ENCODE assay signal across 1 cellular context in the genomic region with DNA sequence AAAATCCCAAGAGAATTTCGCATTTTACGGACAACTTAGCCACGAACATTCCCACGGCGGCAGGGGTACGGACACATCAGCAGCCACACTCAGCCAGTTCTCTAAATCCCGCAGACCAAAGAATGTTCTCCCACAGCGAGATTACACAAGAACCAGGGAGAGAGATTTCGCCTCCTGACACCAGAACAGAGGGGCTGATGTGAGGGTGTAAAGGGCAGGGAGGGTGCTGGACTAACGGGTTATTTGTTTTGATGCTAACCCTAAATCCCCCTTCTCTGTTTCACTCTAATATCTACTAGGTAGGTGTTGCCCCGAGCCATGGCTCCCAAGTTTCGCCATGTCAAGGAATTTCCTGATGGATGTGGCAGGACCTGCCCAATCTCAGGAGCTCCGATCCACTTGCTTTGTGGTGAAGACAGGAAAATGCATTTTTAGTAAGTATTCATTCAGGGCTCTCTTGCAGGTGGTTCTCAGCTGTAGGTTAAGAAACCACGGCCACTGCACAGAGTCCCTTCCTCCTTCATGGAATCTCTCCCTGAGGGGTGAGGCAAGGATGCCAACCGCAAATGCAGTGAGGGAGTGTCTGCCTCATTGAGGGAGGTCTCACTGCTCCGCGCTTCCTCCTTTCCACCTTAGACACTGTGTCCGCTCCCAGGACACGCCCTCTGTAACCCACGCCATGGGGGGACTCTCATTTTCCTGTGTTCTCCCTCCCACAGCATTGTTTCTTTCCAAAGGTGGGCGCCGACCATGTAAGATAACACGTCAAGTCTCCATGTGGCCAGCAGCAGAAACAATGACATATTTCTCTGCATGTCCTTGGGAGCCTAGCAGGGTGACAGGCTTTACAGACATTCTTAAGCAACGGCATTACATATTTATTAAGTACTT.
TF ChIP-seq lines count a peak whose summit lies in the region.

No MANE protein-coding gene starts in this region.

TF ChIP-seq in GM23338, 12 proteins besides CTCF, POLR2A, EP300 and RAD21 (continued from another document):
- TF ChIP-seq, protein P1, sequence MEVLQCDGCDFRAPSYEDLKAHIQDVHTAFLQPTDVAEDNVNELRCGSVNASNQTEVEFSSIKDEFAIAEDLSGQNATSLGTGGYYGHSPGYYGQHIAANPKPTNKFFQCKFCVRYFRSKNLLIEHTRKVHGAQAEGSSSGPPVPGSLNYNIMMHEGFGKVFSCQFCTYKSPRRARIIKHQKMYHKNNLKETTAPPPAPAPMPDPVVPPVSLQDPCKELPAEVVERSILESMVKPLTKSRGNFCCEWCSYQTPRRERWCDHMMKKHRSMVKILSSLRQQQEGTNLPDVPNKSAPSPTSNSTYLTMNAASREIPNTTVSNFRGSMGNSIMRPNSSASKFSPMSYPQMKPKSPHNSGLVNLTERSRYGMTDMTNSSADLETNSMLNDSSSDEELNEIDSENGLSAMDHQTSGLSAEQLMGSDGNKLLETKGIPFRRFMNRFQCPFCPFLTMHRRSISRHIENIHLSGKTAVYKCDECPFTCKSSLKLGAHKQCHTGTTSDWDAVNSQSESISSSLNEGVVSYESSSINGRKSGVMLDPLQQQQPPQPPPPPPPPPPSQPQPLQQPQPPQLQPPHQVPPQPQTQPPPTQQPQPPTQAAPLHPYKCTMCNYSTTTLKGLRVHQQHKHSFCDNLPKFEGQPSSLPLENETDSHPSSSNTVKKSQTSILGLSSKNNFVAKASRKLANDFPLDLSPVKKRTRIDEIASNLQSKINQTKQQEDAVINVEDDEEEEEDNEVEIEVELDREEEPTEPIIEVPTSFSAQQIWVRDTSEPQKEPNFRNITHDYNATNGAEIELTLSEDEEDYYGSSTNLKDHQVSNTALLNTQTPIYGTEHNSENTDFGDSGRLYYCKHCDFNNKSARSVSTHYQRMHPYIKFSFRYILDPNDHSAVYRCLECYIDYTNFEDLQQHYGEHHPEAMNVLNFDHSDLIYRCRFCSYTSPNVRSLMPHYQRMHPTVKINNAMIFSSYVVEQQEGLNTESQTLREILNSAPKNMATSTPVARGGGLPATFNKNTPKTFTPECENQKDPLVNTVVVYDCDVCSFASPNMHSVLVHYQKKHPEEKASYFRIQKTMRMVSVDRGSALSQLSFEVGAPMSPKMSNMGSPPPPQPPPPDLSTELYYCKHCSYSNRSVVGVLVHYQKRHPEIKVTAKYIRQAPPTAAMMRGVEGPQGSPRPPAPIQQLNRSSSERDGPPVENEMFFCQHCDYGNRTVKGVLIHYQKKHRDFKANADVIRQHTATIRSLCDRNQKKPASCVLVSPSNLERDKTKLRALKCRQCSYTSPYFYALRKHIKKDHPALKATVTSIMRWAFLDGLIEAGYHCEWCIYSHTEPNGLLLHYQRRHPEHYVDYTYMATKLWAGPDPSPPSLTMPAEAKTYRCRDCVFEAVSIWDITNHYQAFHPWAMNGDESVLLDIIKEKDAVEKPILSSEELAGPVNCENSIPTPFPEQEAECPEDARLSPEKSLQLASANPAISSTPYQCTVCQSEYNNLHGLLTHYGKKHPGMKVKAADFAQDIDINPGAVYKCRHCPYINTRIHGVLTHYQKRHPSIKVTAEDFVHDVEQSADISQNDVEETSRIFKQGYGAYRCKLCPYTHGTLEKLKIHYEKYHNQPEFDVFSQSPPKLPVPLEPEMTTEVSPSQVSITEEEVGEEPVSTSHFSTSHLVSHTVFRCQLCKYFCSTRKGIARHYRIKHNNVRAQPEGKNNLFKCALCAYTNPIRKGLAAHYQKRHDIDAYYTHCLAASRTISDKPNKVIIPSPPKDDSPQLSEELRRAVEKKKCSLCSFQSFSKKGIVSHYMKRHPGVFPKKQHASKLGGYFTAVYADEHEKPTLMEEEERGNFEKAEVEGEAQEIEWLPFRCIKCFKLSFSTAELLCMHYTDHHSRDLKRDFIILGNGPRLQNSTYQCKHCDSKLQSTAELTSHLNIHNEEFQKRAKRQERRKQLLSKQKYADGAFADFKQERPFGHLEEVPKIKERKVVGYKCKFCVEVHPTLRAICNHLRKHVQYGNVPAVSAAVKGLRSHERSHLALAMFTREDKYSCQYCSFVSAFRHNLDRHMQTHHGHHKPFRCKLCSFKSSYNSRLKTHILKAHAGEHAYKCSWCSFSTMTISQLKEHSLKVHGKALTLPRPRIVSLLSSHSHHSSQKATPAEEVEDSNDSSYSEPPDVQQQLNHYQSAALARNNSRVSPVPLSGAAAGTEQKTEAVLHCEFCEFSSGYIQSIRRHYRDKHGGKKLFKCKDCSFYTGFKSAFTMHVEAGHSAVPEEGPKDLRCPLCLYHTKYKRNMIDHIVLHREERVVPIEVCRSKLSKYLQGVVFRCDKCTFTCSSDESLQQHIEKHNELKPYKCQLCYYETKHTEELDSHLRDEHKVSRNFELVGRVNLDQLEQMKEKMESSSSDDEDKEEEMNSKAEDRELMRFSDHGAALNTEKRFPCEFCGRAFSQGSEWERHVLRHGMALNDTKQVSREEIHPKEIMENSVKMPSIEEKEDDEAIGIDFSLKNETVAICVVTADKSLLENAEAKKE (CRISPR knock-in tag; IDR thresholded peaks at IDR 0.05) = no peak
- TF ChIP-seq ZNF331 (CRISPR knock-in tag; IDR thresholded peaks at IDR 0.05; ENCODE audit: low read depth) (no peak), EZH2phosphoT487 (IDR thresholded peaks at IDR 0.05; ENCODE audit: unreplicated experiment) (no peak)
- TF ChIP-seq, protein P2, sequence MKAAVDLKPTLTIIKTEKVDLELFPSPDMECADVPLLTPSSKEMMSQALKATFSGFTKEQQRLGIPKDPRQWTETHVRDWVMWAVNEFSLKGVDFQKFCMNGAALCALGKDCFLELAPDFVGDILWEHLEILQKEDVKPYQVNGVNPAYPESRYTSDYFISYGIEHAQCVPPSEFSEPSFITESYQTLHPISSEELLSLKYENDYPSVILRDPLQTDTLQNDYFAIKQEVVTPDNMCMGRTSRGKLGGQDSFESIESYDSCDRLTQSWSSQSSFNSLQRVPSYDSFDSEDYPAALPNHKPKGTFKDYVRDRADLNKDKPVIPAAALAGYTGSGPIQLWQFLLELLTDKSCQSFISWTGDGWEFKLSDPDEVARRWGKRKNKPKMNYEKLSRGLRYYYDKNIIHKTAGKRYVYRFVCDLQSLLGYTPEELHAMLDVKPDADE (IDR thresholded peaks at IDR 0.05) = no peak
